In the genomic region with DNA sequence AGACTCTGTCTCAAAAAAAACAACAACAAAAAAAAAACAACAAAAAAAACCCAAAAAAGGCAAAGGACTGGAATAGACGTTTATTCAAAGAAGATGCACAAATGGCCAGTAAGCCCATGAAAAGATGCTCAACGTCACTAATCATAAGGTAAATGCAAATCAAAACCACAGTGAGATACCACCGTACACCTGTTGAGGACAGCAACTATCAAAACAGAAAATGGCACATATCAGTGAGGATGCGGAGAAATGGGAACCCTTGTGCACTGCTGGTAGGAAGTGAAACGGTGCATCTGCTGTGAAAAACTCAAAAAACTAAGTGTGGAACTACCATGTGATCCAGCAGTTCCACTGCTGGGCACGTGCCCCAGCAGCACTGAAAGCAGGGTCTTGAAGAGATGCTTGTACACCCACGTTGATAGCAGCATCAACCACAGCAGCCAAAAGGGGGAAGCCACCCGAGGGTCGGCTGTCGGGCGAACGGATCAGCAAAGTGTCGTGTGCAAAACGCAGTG, we compare ENCODE assay signal across 8 cellular contexts.
DNase-seq lines count a peak whose midpoint lies in the region; ATAC-seq lines count a peak whose summit lies in the region.
"Not testable (repeated sequence)": the region's sequence is repeated elsewhere in the genome, so short reads cannot be mapped to it uniquely, and the experiment has no call there.

No MANE protein-coding gene starts in this region.

- ATAC-seq in GM18499 (IDR thresholded peaks at IDR 0.05; ENCODE audit: insufficient read depth, unreplicated experiment) = peak; percentile 74
- ATAC-seq in GM19035 (IDR thresholded peaks at IDR 0.05; ENCODE audit: unreplicated experiment) = peak; percentile 89
- ATAC-seq in GM21367 (IDR thresholded peaks at IDR 0.05; ENCODE audit: unreplicated experiment) = peak; percentile 81
- ATAC-seq in HG02623 (IDR thresholded peaks at IDR 0.05; ENCODE audit: unreplicated experiment) = peak; percentile 82
- peak; percentile 84 for ATAC-seq in HG03064 (IDR thresholded peaks at IDR 0.05; ENCODE audit: low read depth, unreplicated experiment)
- peak; percentile 88 for ATAC-seq in HG03469 (IDR thresholded peaks at IDR 0.05; ENCODE audit: unreplicated experiment)
- not testable (repeated sequence) for ATAC-seq in activated naive CD8-positive, alpha-beta T cell treated with anti-CD3 and anti-CD28 coated beads, Interleukin-2, amount 50 U/mL, for 24 hours

- not testable (repeated sequence) for H3K27me3 Mint-ChIP-seq in activated naive CD8-positive, alpha-beta T cell treated with anti-CD3 and anti-CD28 coated beads, Interleukin-2, amount 50 U/mL, for 24 hours; stimulated activated naive CD8-positive, alpha-beta T cell treated with anti-CD3 and anti-CD28 coated beads, Interleukin-15, Interleukin-2, amounts not matched to agents 100 ng/mL and 50 ng/mL, for 24 hours

- H3K9me3 Mint-ChIP-seq in activated naive CD8-positive, alpha-beta T cell treated with anti-CD3 and anti-CD28 coated beads, Interleukin-2, amount 50 U/mL, for 24 hours = peaks cover 10% of the 10 kb centered on the region
- H3K9me3 Mint-ChIP-seq in stimulated activated naive CD8-positive, alpha-beta T cell treated with anti-CD3 and anti-CD28 coated beads, Interleukin-15, Interleukin-2, amounts not matched to agents 100 ng/mL and 50 ng/mL, for 24 hours = peaks cover 10% of the 10 kb centered on the region

- H3K4me1 Mint-ChIP-seq in activated naive CD8-positive, alpha-beta T cell treated with anti-CD3 and anti-CD28 coated beads, Interleukin-2, amount 50 U/mL, for 24 hours = not testable (repeated sequence)
- H3K4me1 Mint-ChIP-seq in stimulated activated naive CD8-positive, alpha-beta T cell treated with anti-CD3 and anti-CD28 coated beads, Interleukin-15, Interleukin-2, amounts not matched to agents 100 ng/mL and 50 ng/mL, for 24 hours (ENCODE audit: low read depth) = peaks cover 11% of the 10 kb centered on the region

- peak overlapping the region; percentile 45 for H3K27ac Mint-ChIP-seq in activated naive CD8-positive, alpha-beta T cell treated with anti-CD3 and anti-CD28 coated beads, Interleukin-2, amount 50 U/mL, for 24 hours
- H3K27ac Mint-ChIP-seq in stimulated activated naive CD8-positive, alpha-beta T cell treated with anti-CD3 and anti-CD28 coated beads, Interleukin-15, Interleukin-2, amounts not matched to agents 100 ng/mL and 50 ng/mL, for 24 hours = peak overlapping the region; percentile 12

- H3K36me3 Mint-ChIP-seq in activated naive CD8-positive, alpha-beta T cell treated with anti-CD3 and anti-CD28 coated beads, Interleukin-2, amount 50 U/mL, for 24 hours (ENCODE audit: low read depth) = peaks cover 35% of the 10 kb centered on the region
- H3K36me3 Mint-ChIP-seq in stimulated activated naive CD8-positive, alpha-beta T cell treated with anti-CD3 and anti-CD28 coated beads, Interleukin-15, Interleukin-2, amounts not matched to agents 100 ng/mL and 50 ng/mL, for 24 hours (ENCODE audit: low read depth) = peaks cover 48% of the 10 kb centered on the region

- H3K4me3 Mint-ChIP-seq in activated naive CD8-positive, alpha-beta T cell treated with anti-CD3 and anti-CD28 coated beads, Interleukin-2, amount 50 U/mL, for 24 hours; stimulated activated naive CD8-positive, alpha-beta T cell treated with anti-CD3 and anti-CD28 coated beads, Interleukin-15, Interleukin-2, amounts not matched to agents 100 ng/mL and 50 ng/mL, for 24 hours: not testable (repeated sequence)

- DNase-seq in activated naive CD8-positive, alpha-beta T cell treated with anti-CD3 and anti-CD28 coated beads, Interleukin-2, amount 50 U/mL, for 24 hours = not testable (repeated sequence)
